In genomic region chr5:150137168-150137957, GRCh38 we compare ENCODE assay signal across 9 cellular contexts. TPM values are rescaled to one million over a fixed set of nuclear protein-coding genes. Genes with fewer than 3 reads are reported as not detected.
DNase-seq lines count a peak whose midpoint lies in the region; ATAC-seq and TF ChIP-seq lines count a peak whose summit lies in the region.
"Had no signal": no experiment of that assay in that cellular context is flagged by ENCODE, and none has a peak within 500 bp of the region (broad histone marks: within the 10 kb centered on the region; RNA-seq: fewer than 3 reads in every experiment).

No MANE protein-coding gene starts in this region.

- POLR2A ChIA-PET in CD8-positive, alpha-beta T cell (lab: Charles Lee): no interaction called here

- no peak for TF ChIP-seq CTCF in brain (conservative IDR thresholded peaks at IDR 0.05)
- no peak for TF ChIP-seq CTCF in spleen (IDR thresholded peaks at IDR 0.05 in 8 of 11, conservative IDR thresholded peaks at IDR 0.05 in 3 of 11)
- no peak for TF ChIP-seq CTCF in CD8-positive, alpha-beta T cell (IDR thresholded peaks at IDR 0.05)

- no peaks in the 10 kb centered on the region for H3K36me3 Mint-ChIP-seq in brain
- no peaks in the 10 kb centered on the region for H3K36me3 Mint-ChIP-seq in CD8-positive, alpha-beta T cell

- peaks cover 0 to 86% (median 26%) of the 10 kb centered on the region in 6 donors for H3K4me1 ChIP-seq in spleen
- no peaks in the 10 kb centered on the region for H3K4me1 ChIP-seq in CD8-positive, alpha-beta T cell (ENCODE audit: insufficient read depth, low read length)

- peak overlapping the region in 1 of 5 experiments; percentile 58 for H3K4me3 Mint-ChIP-seq in brain
- no peak overlapping the region for H3K4me3 Mint-ChIP-seq in CD8-positive, alpha-beta T cell

- peak overlapping the region; percentile 94 to 98 (median 96) for H3K27ac Mint-ChIP-seq in brain
- no peak overlapping the region for H3K27ac Mint-ChIP-seq in CD8-positive, alpha-beta T cell

- CTCF ChIA-PET in CD8-positive, alpha-beta T cell (lab: Charles Lee): interaction anchor here (1.0 to 2.1 kb wide), 3 partner anchors 9 to 79 kb away, joined by 3 to 5 read pairs (median 3); no protein-coding TSS in a partner anchor

- peaks cover 0 to 49% (median 0%) of the 10 kb centered on the region in 7 donors for H3K27me3 ChIP-seq in spleen (replicated peaks in 1 of 7)
- no peaks in the 10 kb centered on the region for H3K27me3 ChIP-seq in CD8-positive, alpha-beta T cell (ENCODE audit: insufficient read depth, low read length)

- peaks cover 0 to 37% (median 0%) of the 10 kb centered on the region in 6 donors for H3K36me3 ChIP-seq in spleen
- H3K36me3 ChIP-seq in CD8-positive, alpha-beta T cell (ENCODE audit: insufficient read depth, low read length): no peaks in the 10 kb centered on the region

- no peak for ATAC-seq in CD8-positive, alpha-beta T cell
- no peak for ATAC-seq in HG02610 (IDR thresholded peaks at IDR 0.05; ENCODE audit: unreplicated experiment)

- no peaks in the 10 kb centered on the region for H3K9me3 ChIP-seq in spleen
- no peaks in the 10 kb centered on the region for H3K9me3 ChIP-seq in CD8-positive, alpha-beta T cell (ENCODE audit: low read length)

- intact Hi-C loops in spleen (cut with DNase I; ENCODE audit: low total_unique reads): loop anchor here (10.0 kb wide), 1 partner anchor 77 kb away; no protein-coding TSS in a partner anchor
- intact Hi-C loops in CD8-positive, alpha-beta T cell (cut with DNase I, micrococcal nuclease): no loop called here

- no peak overlapping the region for H3K4me3 ChIP-seq in spleen
- H3K4me3 ChIP-seq in CD8-positive, alpha-beta T cell (ENCODE audit: low read depth, low read length): no peak overlapping the region

- 42 to 68% (median 67%) methylated on average over 12 of the region's 12 CpGs for WGBS in spleen, 5 donors

- H3K4me1 Mint-ChIP-seq in brain: peaks cover 77% of the 10 kb centered on the region
- no peaks in the 10 kb centered on the region for H3K4me1 Mint-ChIP-seq in CD8-positive, alpha-beta T cell (ENCODE audit: low read depth)

- H3K27ac ChIP-seq in spleen (peak overlapping the region in 7 of 8 donors; percentile 49 to 83 (median 74)), substantia nigra (ENCODE audit: low read depth, low read length, poor library complexity, severe bottlenecking) (no peak overlapping the region)
- H3K27ac ChIP-seq in CD8-positive, alpha-beta T cell (ENCODE audit: low read depth, low read length): no peak overlapping the region

- peak; percentile 54 for DNase-seq in H4 (ENCODE audit: low spot score)
- DNase-seq in kidney glomerular epithelial cell (lab: John Stamatoyannopoulos, UW): peak; percentile 69
- DNase-seq in spleen: no peak
- DNase-seq in substantia nigra (lab: John Stamatoyannopoulos, UW): no peak
- DNase-seq in stimulated activated CD4-positive, alpha-beta T cell treated with anti-CD3 and anti-CD28 coated beads, Interleukin-1b, Interleukin-23, amount 100 ng/mL, for 48 hours: no peak
- no peak for DNase-seq in CD8-positive, alpha-beta T cell
- DNase-seq: NCI-H1092 treated with DMSO at 0.1 percent for 48 hours had no signal

- no peaks in the 10 kb centered on the region for H3K9me3 Mint-ChIP-seq in brain
- H3K9me3 Mint-ChIP-seq in CD8-positive, alpha-beta T cell: no peaks in the 10 kb centered on the region

- no peak for TF ChIP-seq POLR2A in spleen (IDR thresholded peaks at IDR 0.05)

- H3K27me3 Mint-ChIP-seq in brain: no peaks in the 10 kb centered on the region
- peaks cover 8% of the 10 kb centered on the region for H3K27me3 Mint-ChIP-seq in CD8-positive, alpha-beta T cell (ENCODE audit: low read depth)

RNA-seq across cellular contexts. Expression of gene PDGFRB, which starts 18.3 kb away (rescaled TPM):
- total RNA-seq in H4 (2014; rRNA removed; shearing (Covaris generic)): 21.6 and 30.1 TPM in 2 replicates
- polyA plus RNA-seq in brain (ENCODE audit: insufficient read depth, low read depth, low replicate concordance): 32.0 TPM
- total RNA-seq in spleen: 100 to 1,000 TPM in 3 of 7 donors, 10 to 100 TPM in 4; 66.8 to 144 (median 97.1) TPM
- polyA plus RNA-seq in spleen: 10 to 100 TPM; 12.8 to 27.4 (median 14.2) TPM
- total RNA-seq in CD8-positive, alpha-beta T cell: under 1 TPM in 1 of 2 experiments, not detected in 1; 0.05 TPM

RNA-seq across cellular contexts. Expression of gene CDX1, which starts 29.2 kb away (rescaled TPM):
- not detected in 2 replicates for total RNA-seq in H4 (2014; rRNA removed; shearing (Covaris generic))
- polyA plus RNA-seq in brain (ENCODE audit: insufficient read depth, low read depth, low replicate concordance): not detected
- total RNA-seq in spleen: under 1 TPM in 2 of 7 donors, not detected in 5; 0.25 to 0.47 TPM
- polyA plus RNA-seq in spleen: 1 to 10 TPM in 1 of 3 donors, under 1 TPM in 2; 0.26 to 1.3 (median 0.41) TPM
- not detected for total RNA-seq in CD8-positive, alpha-beta T cell

RNA-seq across cellular contexts. Expression of gene CSF1R, which starts 51.0 kb away (rescaled TPM):
- 0.02 TPM in 1 of 2 replicates, not detected in the other for total RNA-seq in H4 (2014; rRNA removed; shearing (Covaris generic))
- 13.2 TPM for polyA plus RNA-seq in brain (ENCODE audit: insufficient read depth, low read depth, low replicate concordance)
- 100 to 1,000 TPM; 285 to 429 (median 312) TPM for total RNA-seq in spleen
- polyA plus RNA-seq in spleen: 10 to 100 TPM; 23.1 to 30.1 (median 28.2) TPM
- total RNA-seq in CD8-positive, alpha-beta T cell: under 1 TPM in 1 of 2 experiments, not detected in 1; 0.31 TPM

RNA-seq across cellular contexts. Expression of gene SLC6A7, which starts 52.5 kb away (rescaled TPM):
- total RNA-seq in H4 (2014; rRNA removed; shearing (Covaris generic)): not detected in 2 replicates
- 4.1 TPM for polyA plus RNA-seq in brain (ENCODE audit: insufficient read depth, low read depth, low replicate concordance)
- not detected for total RNA-seq in spleen
- polyA plus RNA-seq in spleen: under 1 TPM in 2 of 3 donors, not detected in 1; 0.03 to 0.10 TPM
- total RNA-seq in CD8-positive, alpha-beta T cell: not detected

Comparison
In these comparisons a context has a peak if more than half of its experiments do, and no peak if none do; other contexts are left out.
1. DNase-seq: peak in H4 (single experiment) and kidney glomerular epithelial cell (single experiment); none in spleen (single experiment), substantia nigra (0 of 49), stimulated activated CD4-positive, alpha-beta T cell treated with anti-CD3 and anti-CD28 coated beads, Interleukin-1b, Interleukin-23, amount 100 ng/mL, for 48 hours (single experiment) and CD8-positive, alpha-beta T cell (0 of 7).
2. H3K27ac ChIP-seq: peak in spleen (7 of 8); none in substantia nigra (single experiment) and CD8-positive, alpha-beta T cell (single experiment).
3. RNA of gene PDGFRB, which starts 18.3 kb away (total RNA-seq): 66.8 to 144 TPM in spleen and 21.6 to 30.1 TPM in H4; 0.05 TPM in CD8-positive, alpha-beta T cell; every median in the first group is over 10 times any median in the second.
4. RNA of gene CSF1R, which starts 51.0 kb away (total RNA-seq): 285 to 429 TPM in spleen; 0.31 TPM in CD8-positive, alpha-beta T cell and 0.02 TPM in H4; every median in the first group is over 100 times any median in the second.